Comparison of ENCODE assay signal across 8 cellular contexts in genomic region chr6:41638002-41638800, GRCh38. TPM values are rescaled to one million over a fixed set of nuclear protein-coding genes. Genes with fewer than 3 reads are reported as not detected.
A peak's percentile ranks its signal among the peaks of the same experiment; 100 is the strongest.
DNase-seq lines count a peak whose midpoint lies in the region; ATAC-seq and TF ChIP-seq lines count a peak whose summit lies in the region.

Gene MDFI, plus strand, starts transcription at chr6:41638468. Its CDS starts 282 bp downstream, at chr6:41638750.

- no peak within 1 kb of the TSS for H3K4me3 Mint-ChIP-seq in activated T-helper 2 cell treated with anti-CD3 and anti-CD28 coated beads, Interferon-gamma antibody, Interleukin-2, Interleukin-4, amounts not matched to agents 10 μg/mL and 5 μg/mL and 100 μg/mL, durations not matched to agents 14 hours and 24 hours and 36 hours (ENCODE audit: low read depth)

- H3K4me3 ChIP-seq in cardiac muscle cell (peak within 1 kb of the TSS; percentile 81), muscle layer of duodenum (ENCODE audit: low read depth in 1 of 2, low read length in 2 of 2) (peak within 1 kb of the TSS; percentile 42 to 70), uterus (peak within 1 kb of the TSS; percentile 7 to 43)

- intact Hi-C loops in Right ventricle myocardium inferior (cut with DNase I) (no loop called here), uterus (cut with DNase I; ENCODE audit: low total_unique reads) (no loop called here)
- intact Hi-C loops in activated T-helper 2 cell treated with anti-CD3 and anti-CD28 coated beads, Interferon-gamma antibody, Interleukin-2, Interleukin-4, amounts not matched to agents 10 μg/mL and 5 μg/mL and 100 μg/mL, durations not matched to agents 14 hours and 24 hours and 36 hours (cut with micrococcal nuclease): no loop called here

- H3K27ac Mint-ChIP-seq in activated T-helper 2 cell treated with anti-CD3 and anti-CD28 coated beads, Interferon-gamma antibody, Interleukin-2, Interleukin-4, amounts not matched to agents 10 μg/mL and 5 μg/mL and 100 μg/mL, durations not matched to agents 14 hours and 24 hours and 36 hours: no peak within 1 kb of the TSS

- H3K27me3 ChIP-seq in cardiac muscle cell (peaks cover 24% of the 10 kb centered on the region), muscle layer of duodenum (ENCODE audit: low read depth, low read length) (peaks cover 14% of the 10 kb centered on the region), uterus (no peaks in the 10 kb centered on the region)

- H3K27ac ChIP-seq in cardiac muscle cell (no peak within 1 kb of the TSS), muscle layer of duodenum (ENCODE audit: low read length) (no peak within 1 kb of the TSS), uterus (peak within 1 kb of the TSS in 1 of 2 donors; percentile 51)

- H3K4me1 ChIP-seq in cardiac muscle cell (ENCODE audit: low read depth): peaks cover 11% of the 10 kb centered on the region
- H3K4me1 ChIP-seq in muscle layer of duodenum (ENCODE audit: control insufficient read depth in 1 of 2, insufficient read depth in 2 of 2, low read length in 2 of 2): peaks cover 0 to 31% of the 10 kb centered on the region in 2 donors
- H3K4me1 ChIP-seq in uterus: peaks cover 0 to 6% of the 10 kb centered on the region in 2 donors

- H3K27me3 Mint-ChIP-seq in activated T-helper 2 cell treated with anti-CD3 and anti-CD28 coated beads, Interferon-gamma antibody, Interleukin-2, Interleukin-4, amounts not matched to agents 10 μg/mL and 5 μg/mL and 100 μg/mL, durations not matched to agents 14 hours and 24 hours and 36 hours (ENCODE audit: low read depth): peaks cover 65% of the 10 kb centered on the region

- no peaks in the 10 kb centered on the region for H3K9me3 ChIP-seq in cardiac muscle cell (ENCODE audit: low read depth)
- no peaks in the 10 kb centered on the region for H3K9me3 ChIP-seq in muscle layer of duodenum (ENCODE audit: control insufficient read depth in 1 of 2, low read length in 2 of 2)
- H3K9me3 ChIP-seq in uterus: no peaks in the 10 kb centered on the region

- no peak for TF ChIP-seq POLR2A in uterus (IDR thresholded peaks at IDR 0.05)

- ATAC-seq in Right ventricle myocardium inferior (no peak), HG02840 (IDR thresholded peaks at IDR 0.05; ENCODE audit: low FRiP score, unreplicated experiment) (no peak)

- no peaks in the 10 kb centered on the region for H3K4me1 Mint-ChIP-seq in activated T-helper 2 cell treated with anti-CD3 and anti-CD28 coated beads, Interferon-gamma antibody, Interleukin-2, Interleukin-4, amounts not matched to agents 10 μg/mL and 5 μg/mL and 100 μg/mL, durations not matched to agents 14 hours and 24 hours and 36 hours (ENCODE audit: low read depth)

- no peaks in the 10 kb centered on the region for H3K36me3 Mint-ChIP-seq in activated T-helper 2 cell treated with anti-CD3 and anti-CD28 coated beads, Interferon-gamma antibody, Interleukin-2, Interleukin-4, amounts not matched to agents 10 μg/mL and 5 μg/mL and 100 μg/mL, durations not matched to agents 14 hours and 24 hours and 36 hours (ENCODE audit: low read depth)

- DNase-seq in cardiac muscle cell (ENCODE audit: low read depth in 1 of 2, low spot score in 1 of 2): peak; percentile 72 to 73
- DNase-seq in Right ventricle myocardium inferior (ENCODE audit: missing footprints): no peak
- peak; percentile 77 for DNase-seq in ecto neural progenitor cell (ENCODE audit: low spot score)
- DNase-seq in uterus: peak in 1 of 2 donors; percentile 36
- DNase-seq in activated T-helper 2 cell treated with anti-CD3 and anti-CD28 coated beads, Interferon-gamma antibody, Interleukin-2, Interleukin-4, amounts not matched to agents 10 μg/mL and 5 μg/mL and 100 μg/mL, durations not matched to agents 14 hours and 24 hours and 36 hours (ENCODE audit: low spot score): no peak
- no peak for DNase-seq in NCI-H2196 treated with DMSO at 0.1 percent for 48 hours (lab: John Stamatoyannopoulos, UW; ENCODE audit: unreplicated experiment)

- TF ChIP-seq CTCF in cardiac muscle cell (IDR thresholded peaks at IDR 0.05; ENCODE audit: low read depth, low read length): no peak
- TF ChIP-seq CTCF in uterus (IDR thresholded peaks at IDR 0.05): no peak

- H3K36me3 ChIP-seq in cardiac muscle cell (no peaks in the 10 kb centered on the region), muscle layer of duodenum (ENCODE audit: control insufficient read depth in 1 of 2, insufficient read depth in 2 of 2, low read length in 2 of 2) (no peaks in the 10 kb centered on the region), uterus (no peaks in the 10 kb centered on the region)

- H3K9me3 Mint-ChIP-seq in activated T-helper 2 cell treated with anti-CD3 and anti-CD28 coated beads, Interferon-gamma antibody, Interleukin-2, Interleukin-4, amounts not matched to agents 10 μg/mL and 5 μg/mL and 100 μg/mL, durations not matched to agents 14 hours and 24 hours and 36 hours: no peaks in the 10 kb centered on the region

RNA-seq across cellular contexts. Expression of gene MDFI, which starts in this region (rescaled TPM):
- total RNA-seq in cardiac muscle cell (100.0 and 137 TPM in 2 replicates), Right ventricle myocardium inferior (1.3 TPM), uterus (10 to 100 TPM; 14.4 to 80.0 (median 23.4) TPM)
- polyA plus RNA-seq in cardiac muscle cell: 27.5 and 27.9 TPM in 2 replicates
- not detected in 2 replicates for total RNA-seq in activated T-helper 2 cell treated with anti-CD3 and anti-CD28 coated beads, Interferon-gamma antibody, Interleukin-2, Interleukin-4, amounts not matched to agents 10 μg/mL and 5 μg/mL and 100 μg/mL, durations not matched to agents 14 hours and 24 hours and 36 hours

Comparison
In these comparisons a context has a peak if more than half of its experiments do, and no peak if none do; other contexts are left out.
1. DNase-seq: peak in cardiac muscle cell (2 of 2) and ecto neural progenitor cell (single experiment); none in Right ventricle myocardium inferior (single experiment), activated T-helper 2 cell treated with anti-CD3 and anti-CD28 coated beads, Interferon-gamma antibody, Interleukin-2, Interleukin-4, amounts not matched to agents 10 μg/mL and 5 μg/mL and 100 μg/mL, durations not matched to agents 14 hours and 24 hours and 36 hours (single experiment) and NCI-H2196 treated with DMSO at 0.1 percent for 48 hours (single experiment).
2. H3K4me3 ChIP-seq: peak in every context shown above with its lines; median percentile 81 in cardiac muscle cell; 56 in muscle layer of duodenum; 25 in uterus.